In genomic region chr4:184386271-184386781, GRCh38 we compare ENCODE assay signal across 10 cellular contexts.
A peak's percentile ranks its signal among the peaks of the same experiment; 100 is the strongest.
DNase-seq lines count a peak whose midpoint lies in the region; ATAC-seq and TF ChIP-seq lines count a peak whose summit lies in the region.
"Had no signal": no experiment of that assay in that cellular context is flagged by ENCODE, and none has a peak within 500 bp of the region (broad histone marks: within the 10 kb centered on the region; RNA-seq: fewer than 3 reads in every experiment).

No MANE protein-coding gene starts in this region.

- H3K27ac ChIP-seq in breast epithelium (peak overlapping the region; percentile 80 to 86), left lung (peak overlapping the region; percentile 17 to 82), urinary bladder (ENCODE audit: low read depth) (peak overlapping the region; percentile 14)

- DNase-seq in activated naive CD4-positive, alpha-beta T cell treated with anti-CD3 and anti-CD28 coated beads, Interleukin-2, amount 10 ng/mL, durations not matched to agents 7 days and 5 days: no peak
- DNase-seq in activated naive CD4-positive, alpha-beta T cell treated with anti-CD3 and anti-CD28 coated beads for 36 hours: no peak
- no peak for DNase-seq in breast epithelium (ENCODE audit: low spot score in 2 of 2)
- DNase-seq in left lung: no peak
- DNase-seq in KG1 (lab: John Stamatoyannopoulos, UW): no peak
- DNase-seq in DMS79 treated with DMSO at 0.1 percent for 48 hours (lab: John Stamatoyannopoulos, UW): no peak
- no peak for DNase-seq in HT-29 (ENCODE audit: low spot score)
- DNase-seq: BE2C; stimulated activated CD4-positive, alpha-beta T cell treated with anti-CD3 and anti-CD28 coated beads, Interleukin-4, amount 100 ng/mL, for 1 hour had no signal

- H3K36me3 ChIP-seq in breast epithelium (peaks cover 4% of the 10 kb centered on the region), left lung (peaks cover 0 to 48% of the 10 kb centered on the region in 2 donors), urinary bladder (ENCODE audit: insufficient read depth) (peaks cover 5% of the 10 kb centered on the region)

- 57% methylated on average over 10 of the region's 10 CpGs for WGBS in urinary bladder

- H3K27ac Mint-ChIP-seq in activated naive CD4-positive, alpha-beta T cell treated with anti-CD3 and anti-CD28 coated beads, Interleukin-2, amount 10 ng/mL, durations not matched to agents 7 days and 5 days: peak overlapping the region; percentile 43
- H3K27ac Mint-ChIP-seq in activated naive CD4-positive, alpha-beta T cell treated with anti-CD3 and anti-CD28 coated beads for 36 hours: no peak overlapping the region

- intact Hi-C loops in activated naive CD4-positive, alpha-beta T cell treated with anti-CD3 and anti-CD28 coated beads for 36 hours (cut with micrococcal nuclease): no loop called here
- intact Hi-C loops in breast epithelium (cut with DNase I; ENCODE audit: low total_unique reads): no loop called here
- intact Hi-C loops in left lung (cut with DNase I): no loop called here

- no peak overlapping the region for H3K4me3 Mint-ChIP-seq in activated naive CD4-positive, alpha-beta T cell treated with anti-CD3 and anti-CD28 coated beads, Interleukin-2, amount 10 ng/mL, durations not matched to agents 7 days and 5 days
- H3K4me3 Mint-ChIP-seq in activated naive CD4-positive, alpha-beta T cell treated with anti-CD3 and anti-CD28 coated beads for 36 hours: no peak overlapping the region

- no peaks in the 10 kb centered on the region for H3K9me3 Mint-ChIP-seq in activated naive CD4-positive, alpha-beta T cell treated with anti-CD3 and anti-CD28 coated beads, Interleukin-2, amount 10 ng/mL, durations not matched to agents 7 days and 5 days
- H3K9me3 Mint-ChIP-seq in activated naive CD4-positive, alpha-beta T cell treated with anti-CD3 and anti-CD28 coated beads for 36 hours: no peaks in the 10 kb centered on the region

- no peaks in the 10 kb centered on the region for H3K27me3 Mint-ChIP-seq in activated naive CD4-positive, alpha-beta T cell treated with anti-CD3 and anti-CD28 coated beads, Interleukin-2, amount 10 ng/mL, durations not matched to agents 7 days and 5 days
- no peaks in the 10 kb centered on the region for H3K27me3 Mint-ChIP-seq in activated naive CD4-positive, alpha-beta T cell treated with anti-CD3 and anti-CD28 coated beads for 36 hours (ENCODE audit: low read depth)

- H3K27me3 ChIP-seq in breast epithelium (no peaks in the 10 kb centered on the region), left lung (no peaks in the 10 kb centered on the region)
- H3K27me3 ChIP-seq: BE2C had no signal

- H3K9me3 ChIP-seq in breast epithelium: no peaks in the 10 kb centered on the region
- no peaks in the 10 kb centered on the region for H3K9me3 ChIP-seq in left lung
- H3K9me3 ChIP-seq: BE2C had no signal

- peaks cover 4 to 8% of the 10 kb centered on the region in 2 donors for H3K4me1 ChIP-seq in breast epithelium
- H3K4me1 ChIP-seq in left lung: peaks cover 30 to 63% of the 10 kb centered on the region in 2 donors
- H3K4me1 ChIP-seq in urinary bladder (ENCODE audit: insufficient read depth): peaks cover 3% of the 10 kb centered on the region

- TF ChIP-seq POLR2A in breast epithelium (IDR thresholded peaks at IDR 0.05): no peak

- CTCF ChIA-PET in activated naive CD4-positive, alpha-beta T cell treated with anti-CD3 and anti-CD28 coated beads, Interleukin-2, amount 10 ng/mL, durations not matched to agents 7 days and 5 days (lab: Charles Lee): no interaction called here
- CTCF ChIA-PET in activated naive CD4-positive, alpha-beta T cell treated with anti-CD3 and anti-CD28 coated beads for 36 hours (lab: Charles Lee): interaction anchor here (1.6 kb wide), 1 partner anchor 122 kb away, joined by 5 read pairs; no protein-coding TSS in a partner anchor

- peaks cover 62% of the 10 kb centered on the region for H3K4me1 Mint-ChIP-seq in activated naive CD4-positive, alpha-beta T cell treated with anti-CD3 and anti-CD28 coated beads, Interleukin-2, amount 10 ng/mL, durations not matched to agents 7 days and 5 days
- peaks cover 57% of the 10 kb centered on the region for H3K4me1 Mint-ChIP-seq in activated naive CD4-positive, alpha-beta T cell treated with anti-CD3 and anti-CD28 coated beads for 36 hours (ENCODE audit: low read depth)

- ATAC-seq in left lung: no peak

- H3K4me3 ChIP-seq in breast epithelium: no peak overlapping the region
- no peak overlapping the region for H3K4me3 ChIP-seq in left lung
- H3K4me3 ChIP-seq in urinary bladder (ENCODE audit: low read depth, low read length): no peak overlapping the region

- H3K36me3 Mint-ChIP-seq in activated naive CD4-positive, alpha-beta T cell treated with anti-CD3 and anti-CD28 coated beads, Interleukin-2, amount 10 ng/mL, durations not matched to agents 7 days and 5 days: peaks cover 76% of the 10 kb centered on the region
- peaks cover 24% of the 10 kb centered on the region for H3K36me3 Mint-ChIP-seq in activated naive CD4-positive, alpha-beta T cell treated with anti-CD3 and anti-CD28 coated beads for 36 hours (ENCODE audit: low read depth)

- TF ChIP-seq CTCF in breast epithelium (IDR thresholded peaks at IDR 0.05): no peak
- TF ChIP-seq CTCF in left lung (IDR thresholded peaks at IDR 0.05): no peak

Comparison
In these comparisons a context has a peak if more than half of its experiments do, and no peak if none do; other contexts are left out.
1. H3K27ac ChIP-seq: peak in every context shown above with its lines; median percentile 83 in breast epithelium; 50 in left lung; 14 in urinary bladder.